In the genomic region with DNA sequence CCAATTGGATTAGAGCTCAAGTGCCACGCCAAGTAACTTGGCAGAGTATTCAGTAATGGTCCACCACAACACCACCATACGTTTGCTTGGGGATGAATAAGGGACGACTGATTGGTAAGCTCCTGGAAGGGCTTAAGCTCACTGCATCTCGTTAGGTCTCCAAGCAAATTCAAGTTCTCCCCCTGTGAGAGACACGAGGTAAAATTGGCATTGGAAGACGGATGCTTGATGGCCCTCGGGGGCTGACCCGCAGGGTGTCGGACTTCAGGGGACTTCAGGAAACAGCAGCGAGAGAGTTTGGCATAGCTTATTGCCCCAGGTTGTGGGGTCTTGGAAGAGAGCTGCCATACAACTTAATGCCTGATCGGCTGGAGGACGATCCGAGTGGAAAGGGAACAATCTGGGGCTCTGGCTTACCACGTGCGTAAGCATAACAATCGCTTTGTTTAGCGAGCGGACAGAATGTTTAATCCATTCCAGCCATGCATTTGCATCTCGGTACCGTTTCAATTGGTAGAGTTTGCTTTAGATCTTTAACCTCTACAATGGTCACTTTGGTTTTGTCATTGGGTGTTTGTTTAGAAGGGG, we compare ENCODE assay signal across 9 cellular contexts. TPM values are rescaled to one million over a fixed set of nuclear protein-coding genes. Genes with fewer than 3 reads are reported as not detected.
DNase-seq lines count a peak whose midpoint lies in the region; ATAC-seq and TF ChIP-seq lines count a peak whose summit lies in the region.
"Had no signal": no experiment of that assay in that cellular context is flagged by ENCODE, and none has a peak within 500 bp of the region (broad histone marks: within the 10 kb centered on the region; RNA-seq: fewer than 3 reads in every experiment).

No MANE protein-coding gene starts in this region.

- ATAC-seq in PC-3: no peak
- no peak for ATAC-seq in psoas muscle
- ATAC-seq in HG02870 (IDR thresholded peaks at IDR 0.05; ENCODE audit: unreplicated experiment): no peak

- H3K27me3 ChIP-seq in PC-3 (ENCODE audit: low read length) (no peaks in the 10 kb centered on the region), ectodermal cell (ENCODE audit: control insufficient read depth, insufficient read depth, low read length, poor library complexity, severe bottlenecking) (no peaks in the 10 kb centered on the region), psoas muscle (ENCODE audit: insufficient read depth in 3 of 3, low read length in 2 of 3) (no peaks in the 10 kb centered on the region), stomach (no peaks in the 10 kb centered on the region)

- POLR2A ChIA-PET in PC-3 (lab: Charles Lee; ENCODE audit: unreplicated experiment): no interaction called here

- peaks cover 94% of the 10 kb centered on the region for H3K79me2 ChIP-seq in PC-3 (ENCODE audit: low read length)

- H3K4me1 ChIP-seq in PC-3 (ENCODE audit: insufficient read depth, low read length): peaks cover 60% of the 10 kb centered on the region
- H3K4me1 ChIP-seq in ectodermal cell (ENCODE audit: control insufficient read depth, insufficient read depth, low read length): no peaks in the 10 kb centered on the region
- H3K4me1 ChIP-seq in psoas muscle: peaks cover 42% of the 10 kb centered on the region
- H3K4me1 ChIP-seq in stomach: peaks cover 39 to 69% (median 47%) of the 10 kb centered on the region in 4 donors

- peaks cover 36% of the 10 kb centered on the region for H3K9me3 ChIP-seq in PC-3 (ENCODE audit: low read length)
- H3K9me3 ChIP-seq in ectodermal cell (ENCODE audit: control insufficient read depth, low read length): no peaks in the 10 kb centered on the region
- peaks cover 15% of the 10 kb centered on the region for H3K9me3 ChIP-seq in psoas muscle
- peaks cover 25 to 76% (median 48%) of the 10 kb centered on the region in 4 donors for H3K9me3 ChIP-seq in stomach

- no peak for TF ChIP-seq CTCF in PC-3 (conservative IDR thresholded peaks at IDR 0.05; ENCODE audit: low read depth, low read length)
- TF ChIP-seq CTCF in psoas muscle (IDR thresholded peaks at IDR 0.05): no peak
- no peak for TF ChIP-seq CTCF in GM13977 (IDR thresholded peaks at IDR 0.05; ENCODE audit: extremely low read depth, insufficient read depth, missing control alignments)
- no peak for TF ChIP-seq CTCF in stomach (IDR thresholded peaks at IDR 0.05)

- peaks cover 90% of the 10 kb centered on the region for H4K20me1 ChIP-seq in PC-3 (ENCODE audit: low read length)

- H3K9me2 ChIP-seq in PC-3 (replicated peaks; ENCODE audit: low read length): no peaks in the 10 kb centered on the region

- no peak overlapping the region for H2AFZ ChIP-seq in PC-3 (ENCODE audit: low read length)

- H3K4me3 ChIP-seq in PC-3 (ENCODE audit: low read length) (peak overlapping the region; percentile 89), ectodermal cell (ENCODE audit: insufficient read depth, low read depth, low read length) (peak overlapping the region; percentile 99), psoas muscle (peak overlapping the region; percentile 20), stomach (peak overlapping the region in 2 of 4 donors; percentile 87 to 92)

- intact Hi-C loops in PC-3 (cut with micrococcal nuclease): no loop called here
- intact Hi-C loops in psoas muscle (cut with DNase I): no loop called here
- intact Hi-C loops in stomach (cut with DNase I; ENCODE audit: low total_unique reads): no loop called here

- H3K36me3 ChIP-seq in PC-3 (ENCODE audit: low read depth, low read length): peaks cover 91% of the 10 kb centered on the region
- peaks cover 87% of the 10 kb centered on the region for H3K36me3 ChIP-seq in ectodermal cell (ENCODE audit: control insufficient read depth, insufficient read depth, low read length)
- peaks cover 53 to 86% of the 10 kb centered on the region in 2 donors for H3K36me3 ChIP-seq in psoas muscle (ENCODE audit: insufficient read depth in 1 of 2, low read depth in 1 of 2)
- peaks cover 83 to 86% (median 85%) of the 10 kb centered on the region in 4 donors for H3K36me3 ChIP-seq in stomach

- CTCF ChIA-PET in PC-3 (lab: Charles Lee): no interaction called here

- in situ Hi-C loops in GM13977 (cut with MboI; ENCODE audit: low pct_unique_long_range_greater_than_20kb, low sequenced_read_pairs, unreplicated experiment): no loop called here

- TF ChIP-seq POLR2A in stomach (IDR thresholded peaks at IDR 0.05): no peak

- WGBS in ectodermal cell, 2 experiments: 42 to 45% methylated on average over 20 of the region's 20 CpGs
- 78 to 85% (median 80%) methylated on average over 20 of the region's 20 CpGs for WGBS in psoas muscle, 3 donors
- 68 to 85% (median 77%) methylated on average over 20 of the region's 20 CpGs for WGBS in stomach, 5 donors

- H3F3A ChIP-seq in PC-3 (ENCODE audit: low read length, unreplicated experiment): peaks cover 67% of the 10 kb centered on the region

- no TSS peak for BruUV-seq in PC-3 (replicated peaks; lab: Mats Ljungman, UMichigan)

- no peak overlapping the region for H3K9ac ChIP-seq in PC-3 (ENCODE audit: low read length)

- peak overlapping the region; percentile 89 for H3K4me2 ChIP-seq in PC-3 (ENCODE audit: low read length)

- DNase-seq in NCI-H82 (lab: John Stamatoyannopoulos, UW): peak; percentile 62
- DNase-seq in NCI-H82 treated with DMSO at 0.1 percent for 48 hours (lab: John Stamatoyannopoulos, UW; ENCODE audit: unreplicated experiment): no peak
- DNase-seq in PC-3: no peak
- DNase-seq in psoas muscle: no peak
- DNase-seq in GM13977 (ENCODE audit: low spot score): no peak
- no peak for DNase-seq in stomach
- DNase-seq: KG1 had no signal

- no peak for TF ChIP-seq EP300 in stomach (IDR thresholded peaks at IDR 0.05)

- H3K27ac ChIP-seq in PC-3 (ENCODE audit: low read length) (no peak overlapping the region), ectodermal cell (ENCODE audit: insufficient read depth, low read depth, low read length, poor library complexity, severe bottlenecking) (no peak overlapping the region), psoas muscle (no peak overlapping the region), stomach (peak overlapping the region in 1 of 5 donors; percentile 99)

RNA-seq across cellular contexts. Expression of a gene that starts 4.8 kb away (rescaled TPM):
- total RNA-seq in PC-3 (2014; rRNA removed) (18.8 and 18.9 TPM in 2 replicates), psoas muscle (10 to 100 TPM; 21.7 to 29.6 (median 24.6) TPM), stomach (10 to 100 TPM in 4 of 5 donors, 1 to 10 TPM in 1; 5.2 to 29.6 (median 26.1) TPM)
- 5.7 TPM for polyA plus RNA-seq in ectodermal cell (2013, experiment 1 of 4)
- 6.2 TPM for polyA plus RNA-seq in ectodermal cell (2013, experiment 2 of 4)
- polyA plus RNA-seq in ectodermal cell (2013, experiment 3 of 4): 5.6 TPM
- 5.8 TPM for polyA plus RNA-seq in ectodermal cell (2013, experiment 4 of 4)
- polyA plus RNA-seq in psoas muscle (10 to 100 TPM in 2 of 3 donors, 1 to 10 TPM in 1; 8.4 to 16.1 (median 15.3) TPM), stomach (1 to 10 TPM; 5.8 to 8.4 (median 6.4) TPM)
